23 cellular contexts compared by ENCODE assay signal in genomic region chr4:110188113-110188512, GRCh38. TPM values are rescaled to one million over a fixed set of nuclear protein-coding genes. Genes with fewer than 3 reads are reported as not detected.
DNase-seq lines count a peak whose midpoint lies in the region; ATAC-seq, FAIRE-seq and TF ChIP-seq lines count a peak whose summit lies in the region.
"Had no signal": no experiment of that assay in that cellular context is flagged by ENCODE, and none has a peak within 500 bp of the region (broad histone marks: within the 10 kb centered on the region; RNA-seq: fewer than 3 reads in every experiment).

No MANE protein-coding gene starts in this region.

- H3K9me3 Mint-ChIP-seq in mesothelial cell of epicardium, result no peaks in the 10 kb centered on the region
- H3K9me3 Mint-ChIP-seq in activated T-cell treated with anti-CD3 and anti-CD28 coated beads, Interleukin-2, amount 50 U/mL, for 24 hours, result no peaks in the 10 kb centered on the region
- H3K9me3 Mint-ChIP-seq: CD4-positive, CD25-positive, alpha-beta regulatory T cell; T-helper 1 cell treated with Interleukin-12 subunit alpha and Interleukin-12 subunit beta and Interleukin-4 antibody, amounts not matched to agents 30 μg/mL and 1 μg/mL, for 36 hours had no signal

- H3K36me3 Mint-ChIP-seq in mesothelial cell of epicardium, result peaks cover 4% of the 10 kb centered on the region
- peaks cover 18% of the 10 kb centered on the region for H3K36me3 Mint-ChIP-seq in activated T-cell treated with anti-CD3 and anti-CD28 coated beads, Interleukin-2, amount 50 U/mL, for 24 hours (ENCODE audit: low read depth)
- H3K36me3 Mint-ChIP-seq: CD4-positive, CD25-positive, alpha-beta regulatory T cell had no signal

- H3K4me3 Mint-ChIP-seq in mesothelial cell of epicardium, result no peak overlapping the region
- no peak overlapping the region for H3K4me3 Mint-ChIP-seq in activated T-cell treated with anti-CD3 and anti-CD28 coated beads, Interleukin-2, amount 50 U/mL, for 24 hours
- H3K4me3 Mint-ChIP-seq: CD4-positive, CD25-positive, alpha-beta regulatory T cell; T-helper 1 cell treated with Interleukin-12 subunit alpha and Interleukin-12 subunit beta and Interleukin-4 antibody, amounts not matched to agents 30 μg/mL and 1 μg/mL, for 36 hours had no signal

- FAIRE-seq in GM12892 (lab: Jason Lieb, UNC), result no peak
- FAIRE-seq: H54, HTR-8/SVneo had no signal

- no peak for TF ChIP-seq CTCF in mesothelial cell of epicardium (IDR thresholded peaks at IDR 0.05; ENCODE audit: unreplicated experiment)

- DNase-seq in mesothelial cell of epicardium (ENCODE audit: low spot score in 2 of 2, unreplicated experiment in 2 of 2), result no peak
- no peak for DNase-seq in activated T-cell treated with anti-CD3 and anti-CD28 coated beads, Interleukin-2, amount 50 U/mL, for 24 hours
- no peak for DNase-seq in GM12892 (ENCODE audit: insufficient read length)
- DNase-seq: activated CD8-positive, alpha-beta memory T cell treated with anti-CD3 and anti-CD28 coated beads, Interleukin-2, amount 50 U/mL, for 48 hours; activated gamma-delta T cell; CD4-positive, CD25-positive, alpha-beta regulatory T cell; head of caudate nucleus; Karpas-422; left ventricle myocardium inferior; NCI-H1092 treated with DMSO at 0.1 percent for 48 hours; NCI-H2081; NCI-H446; stimulated activated CD4-positive, alpha-beta T cell treated with anti-CD3 and anti-CD28 coated beads, Interleukin-2, amount 100 ng/mL, for 24 hours; stimulated activated naive CD4-positive, alpha-beta T cell treated with Interleukin-2 at 50 U/mL for 16 hours; tibial artery had no signal

- TF ChIP-seq POLR2A in GM12892 (IDR thresholded peaks at IDR 0.05; ENCODE audit: low read depth, low read length), result no peak

- peak overlapping the region; percentile 81 for H3K27ac Mint-ChIP-seq in mesothelial cell of epicardium
- no peak overlapping the region for H3K27ac Mint-ChIP-seq in activated T-cell treated with anti-CD3 and anti-CD28 coated beads, Interleukin-2, amount 50 U/mL, for 24 hours
- H3K27ac Mint-ChIP-seq: CD4-positive, CD25-positive, alpha-beta regulatory T cell; T-helper 1 cell treated with Interleukin-12 subunit alpha and Interleukin-12 subunit beta and Interleukin-4 antibody, amounts not matched to agents 30 μg/mL and 1 μg/mL, for 36 hours had no signal

- ATAC-seq in GM18907 (IDR thresholded peaks at IDR 0.05; ENCODE audit: unreplicated experiment) (peak; percentile 76), HG02798 (IDR thresholded peaks at IDR 0.05; ENCODE audit: poor library complexity, unreplicated experiment) (peak; percentile 44), HG03571 (IDR thresholded peaks at IDR 0.05; ENCODE audit: unreplicated experiment) (peak; percentile 71), HG03045 (IDR thresholded peaks at IDR 0.05; ENCODE audit: unreplicated experiment) (no peak), GM18909 (IDR thresholded peaks at IDR 0.05; ENCODE audit: poor library complexity, unreplicated experiment) (no peak)

- no peaks in the 10 kb centered on the region for H3K27me3 Mint-ChIP-seq in mesothelial cell of epicardium (ENCODE audit: low read depth)
- H3K27me3 Mint-ChIP-seq in activated T-cell treated with anti-CD3 and anti-CD28 coated beads, Interleukin-2, amount 50 U/mL, for 24 hours, result no peaks in the 10 kb centered on the region
- H3K27me3 Mint-ChIP-seq: CD4-positive, CD25-positive, alpha-beta regulatory T cell had no signal

- peaks cover 38% of the 10 kb centered on the region for H3K4me1 Mint-ChIP-seq in mesothelial cell of epicardium
- H3K4me1 Mint-ChIP-seq in activated T-cell treated with anti-CD3 and anti-CD28 coated beads, Interleukin-2, amount 50 U/mL, for 24 hours (ENCODE audit: low read depth), result peaks cover 14% of the 10 kb centered on the region

RNA-seq across cellular contexts. Expression of gene ELOVL6, which starts 10.3 kb away (rescaled TPM):
- total RNA-seq in mesothelial cell of epicardium, result 24.4 to 27.6 TPM (median 24.5 TPM) in 3 replicates
- polyA plus RNA-seq in GM12892 (2012; ENCODE audit: missing spikeins), result 6.1 TPM

Comparison
In these comparisons a context has a peak if more than half of its experiments do, and no peak if none do; other contexts are left out.
1. ATAC-seq: peak in GM18907 (single experiment), HG02798 (single experiment) and HG03571 (single experiment); none in HG03045 (single experiment) and GM18909 (single experiment).